In the genomic region with DNA sequence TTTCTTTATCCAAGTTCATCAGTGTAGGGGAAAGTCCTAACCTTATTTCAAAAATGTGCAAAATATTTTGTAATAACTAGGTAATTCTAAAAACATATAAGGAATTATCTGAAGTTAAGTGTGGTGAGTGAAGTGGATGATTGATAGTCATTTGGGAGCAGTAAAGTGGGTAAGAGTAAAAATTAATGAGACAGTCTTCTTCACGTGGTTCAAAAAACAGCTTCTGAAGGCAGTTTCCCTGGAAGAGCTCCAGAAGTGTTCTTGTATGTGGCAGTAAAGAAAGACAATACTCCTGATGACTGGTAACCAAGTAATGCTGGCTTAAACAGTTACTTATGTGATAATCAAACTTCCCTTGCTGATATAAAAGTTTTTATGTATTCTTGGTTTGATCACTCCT, we compare ENCODE assay signal across 1 cellular context.
TF ChIP-seq lines count a peak whose summit lies in the region.

No MANE protein-coding gene starts in this region.

TF ChIP-seq in HEK293, 187 proteins besides CTCF, POLR2A, EP300 and RAD21 (continued from another document and continues in another):
- TF ChIP-seq ZFHX2 (tag by site-specific recombination; conservative IDR thresholded peaks at IDR 0.05) (no peak), SP2 (tag by site-specific recombination; IDR thresholded peaks at IDR 0.05) (no peak), ZFP69B (tag by site-specific recombination; IDR thresholded peaks at IDR 0.05) (no peak), ZNF394 (tag by site-specific recombination; IDR thresholded peaks at IDR 0.05; ENCODE audit: borderline replicate concordance) (no peak), WT1 (tag by site-specific recombination; IDR thresholded peaks at IDR 0.05) (peak; percentile 94), ZBTB8A (tag by site-specific recombination; IDR thresholded peaks at IDR 0.05) (no peak), ZNF670 (tag by site-specific recombination; IDR thresholded peaks at IDR 0.05; ENCODE audit: low read depth) (no peak), ZBTB20 (tag by site-specific recombination; IDR thresholded peaks at IDR 0.05) (no peak), SCRT1 (tag by site-specific recombination; IDR thresholded peaks at IDR 0.05; ENCODE audit: borderline replicate concordance) (0 out of 2 replicates have a peak, but pooled peaks have one; percentile 20), ZNF2 (tag by site-specific recombination; IDR thresholded peaks at IDR 0.05) (no peak), ZNF416 (tag by site-specific recombination; IDR thresholded peaks at IDR 0.05) (no peak), ZNF354C (tag by site-specific recombination; IDR thresholded peaks at IDR 0.05; ENCODE audit: borderline replicate concordance, low read depth) (no peak), SP7 (tag by site-specific recombination; IDR thresholded peaks at IDR 0.05) (peak; percentile 62), ZNF391 (tag by site-specific recombination; IDR thresholded peaks at IDR 0.05; ENCODE audit: borderline replicate concordance, low read depth) (no peak), ZNF214 (tag by site-specific recombination; IDR thresholded peaks at IDR 0.05; ENCODE audit: borderline replicate concordance) (no peak), GLIS2 (tag by site-specific recombination; IDR thresholded peaks at IDR 0.05) (no peak), ZNF837 (tag by site-specific recombination; IDR thresholded peaks at IDR 0.05) (no peak), ZEB2 (tag by site-specific recombination; IDR thresholded peaks at IDR 0.05) (peak; percentile 12; the same call in 1 of the 2 replicates), ZNF548 (tag by site-specific recombination; IDR thresholded peaks at IDR 0.05) (no peak), ZSCAN30 (tag by site-specific recombination; IDR thresholded peaks at IDR 0.05) (no peak), ZNF521 (tag by site-specific recombination; IDR thresholded peaks at IDR 0.05) (no peak), ZNF660 (tag by site-specific recombination; IDR thresholded peaks at IDR 0.05) (no peak), ZNF560 (tag by site-specific recombination; IDR thresholded peaks at IDR 0.05; ENCODE audit: borderline replicate concordance) (no peak), ZNF335 (tag by site-specific recombination; conservative IDR thresholded peaks at IDR 0.05) (no peak), ZNF549 (tag by site-specific recombination; IDR thresholded peaks at IDR 0.05) (no peak), ZNF776 (tag by site-specific recombination; IDR thresholded peaks at IDR 0.05; ENCODE audit: borderline replicate concordance) (no peak), KLF10 (tag by site-specific recombination; IDR thresholded peaks at IDR 0.05) (no peak; the same call in 1 of the 2 replicates), HOXD13 (CRISPR knock-in tag; IDR thresholded peaks at IDR 0.05; ENCODE audit: borderline replicate concordance) (no peak), ZNF239 (tag by site-specific recombination; IDR thresholded peaks at IDR 0.05) (no peak), ZNF433 (tag by site-specific recombination; IDR thresholded peaks at IDR 0.05; ENCODE audit: low read depth) (no peak), ZNF133 (tag by site-specific recombination; IDR thresholded peaks at IDR 0.05) (no peak), HOXC10 (CRISPR knock-in tag; IDR thresholded peaks at IDR 0.05) (no peak), KLF9 (tag by site-specific recombination; IDR thresholded peaks at IDR 0.05; ENCODE audit: low read depth) (no peak), ZNF221 (tag by site-specific recombination; IDR thresholded peaks at IDR 0.05; ENCODE audit: borderline replicate concordance) (no peak), BCL11B (tag by site-specific recombination; IDR thresholded peaks at IDR 0.05; ENCODE audit: low read depth) (no peak), ZNF16 (tag by site-specific recombination; IDR thresholded peaks at IDR 0.05; ENCODE audit: low read depth) (no peak), ZNF830 (tag by site-specific recombination; IDR thresholded peaks at IDR 0.05; ENCODE audit: low read depth) (no peak), ZNF24 (tag by site-specific recombination; IDR thresholded peaks at IDR 0.05) (peak; percentile 23; the same call in 1 of the 2 replicates), ZBTB7A (tag by site-specific recombination; IDR thresholded peaks at IDR 0.05; ENCODE audit: low read depth) (no peak)
- TF ChIP-seq, protein P1, sequence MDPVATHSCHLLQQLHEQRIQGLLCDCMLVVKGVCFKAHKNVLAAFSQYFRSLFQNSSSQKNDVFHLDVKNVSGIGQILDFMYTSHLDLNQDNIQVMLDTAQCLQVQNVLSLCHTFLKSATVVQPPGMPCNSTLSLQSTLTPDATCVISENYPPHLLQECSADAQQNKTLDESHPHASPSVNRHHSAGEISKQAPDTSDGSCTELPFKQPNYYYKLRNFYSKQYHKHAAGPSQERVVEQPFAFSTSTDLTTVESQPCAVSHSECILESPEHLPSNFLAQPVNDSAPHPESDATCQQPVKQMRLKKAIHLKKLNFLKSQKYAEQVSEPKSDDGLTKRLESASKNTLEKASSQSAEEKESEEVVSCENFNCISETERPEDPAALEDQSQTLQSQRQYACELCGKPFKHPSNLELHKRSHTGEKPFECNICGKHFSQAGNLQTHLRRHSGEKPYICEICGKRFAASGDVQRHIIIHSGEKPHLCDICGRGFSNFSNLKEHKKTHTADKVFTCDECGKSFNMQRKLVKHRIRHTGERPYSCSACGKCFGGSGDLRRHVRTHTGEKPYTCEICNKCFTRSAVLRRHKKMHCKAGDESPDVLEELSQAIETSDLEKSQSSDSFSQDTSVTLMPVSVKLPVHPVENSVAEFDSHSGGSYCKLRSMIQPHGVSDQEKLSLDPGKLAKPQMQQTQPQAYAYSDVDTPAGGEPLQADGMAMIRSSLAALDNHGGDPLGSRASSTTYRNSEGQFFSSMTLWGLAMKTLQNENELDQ (tag by site-specific recombination; IDR thresholded peaks at IDR 0.05; ENCODE audit: low read depth): no peak
- TF ChIP-seq, protein P2, sequence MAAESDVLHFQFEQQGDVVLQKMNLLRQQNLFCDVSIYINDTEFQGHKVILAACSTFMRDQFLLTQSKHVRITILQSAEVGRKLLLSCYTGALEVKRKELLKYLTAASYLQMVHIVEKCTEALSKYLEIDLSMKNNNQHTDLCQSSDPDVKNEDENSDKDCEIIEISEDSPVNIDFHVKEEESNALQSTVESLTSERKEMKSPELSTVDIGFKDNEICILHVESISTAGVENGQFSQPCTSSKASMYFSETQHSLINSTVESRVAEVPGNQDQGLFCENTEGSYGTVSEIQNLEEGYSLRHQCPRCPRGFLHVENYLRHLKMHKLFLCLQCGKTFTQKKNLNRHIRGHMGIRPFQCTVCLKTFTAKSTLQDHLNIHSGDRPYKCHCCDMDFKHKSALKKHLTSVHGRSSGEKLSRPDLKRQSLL (tag by site-specific recombination; IDR thresholded peaks at IDR 0.05): no peak
- TF ChIP-seq, protein P3, sequence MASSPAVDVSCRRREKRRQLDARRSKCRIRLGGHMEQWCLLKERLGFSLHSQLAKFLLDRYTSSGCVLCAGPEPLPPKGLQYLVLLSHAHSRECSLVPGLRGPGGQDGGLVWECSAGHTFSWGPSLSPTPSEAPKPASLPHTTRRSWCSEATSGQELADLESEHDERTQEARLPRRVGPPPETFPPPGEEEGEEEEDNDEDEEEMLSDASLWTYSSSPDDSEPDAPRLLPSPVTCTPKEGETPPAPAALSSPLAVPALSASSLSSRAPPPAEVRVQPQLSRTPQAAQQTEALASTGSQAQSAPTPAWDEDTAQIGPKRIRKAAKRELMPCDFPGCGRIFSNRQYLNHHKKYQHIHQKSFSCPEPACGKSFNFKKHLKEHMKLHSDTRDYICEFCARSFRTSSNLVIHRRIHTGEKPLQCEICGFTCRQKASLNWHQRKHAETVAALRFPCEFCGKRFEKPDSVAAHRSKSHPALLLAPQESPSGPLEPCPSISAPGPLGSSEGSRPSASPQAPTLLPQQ (tag by site-specific recombination; IDR thresholded peaks at IDR 0.05): no peak
- TF ChIP-seq, protein P4, sequence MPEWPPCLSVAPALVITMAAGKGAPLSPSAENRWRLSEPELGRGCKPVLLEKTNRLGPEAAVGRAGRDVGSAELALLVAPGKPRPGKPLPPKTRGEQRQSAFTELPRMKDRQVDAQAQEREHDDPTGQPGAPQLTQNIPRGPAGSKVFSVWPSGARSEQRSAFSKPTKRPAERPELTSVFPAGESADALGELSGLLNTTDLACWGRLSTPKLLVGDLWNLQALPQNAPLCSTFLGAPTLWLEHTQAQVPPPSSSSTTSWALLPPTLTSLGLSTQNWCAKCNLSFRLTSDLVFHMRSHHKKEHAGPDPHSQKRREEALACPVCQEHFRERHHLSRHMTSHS (tag by site-specific recombination; IDR thresholded peaks at IDR 0.05): no peak
- TF ChIP-seq, protein P5, sequence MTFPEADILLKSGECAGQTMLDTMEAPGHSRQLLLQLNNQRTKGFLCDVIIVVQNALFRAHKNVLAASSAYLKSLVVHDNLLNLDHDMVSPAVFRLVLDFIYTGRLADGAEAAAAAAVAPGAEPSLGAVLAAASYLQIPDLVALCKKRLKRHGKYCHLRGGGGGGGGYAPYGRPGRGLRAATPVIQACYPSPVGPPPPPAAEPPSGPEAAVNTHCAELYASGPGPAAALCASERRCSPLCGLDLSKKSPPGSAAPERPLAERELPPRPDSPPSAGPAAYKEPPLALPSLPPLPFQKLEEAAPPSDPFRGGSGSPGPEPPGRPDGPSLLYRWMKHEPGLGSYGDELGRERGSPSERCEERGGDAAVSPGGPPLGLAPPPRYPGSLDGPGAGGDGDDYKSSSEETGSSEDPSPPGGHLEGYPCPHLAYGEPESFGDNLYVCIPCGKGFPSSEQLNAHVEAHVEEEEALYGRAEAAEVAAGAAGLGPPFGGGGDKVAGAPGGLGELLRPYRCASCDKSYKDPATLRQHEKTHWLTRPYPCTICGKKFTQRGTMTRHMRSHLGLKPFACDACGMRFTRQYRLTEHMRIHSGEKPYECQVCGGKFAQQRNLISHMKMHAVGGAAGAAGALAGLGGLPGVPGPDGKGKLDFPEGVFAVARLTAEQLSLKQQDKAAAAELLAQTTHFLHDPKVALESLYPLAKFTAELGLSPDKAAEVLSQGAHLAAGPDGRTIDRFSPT (tag by site-specific recombination; IDR thresholded peaks at IDR 0.05): no peak
- TF ChIP-seq, protein P6, sequence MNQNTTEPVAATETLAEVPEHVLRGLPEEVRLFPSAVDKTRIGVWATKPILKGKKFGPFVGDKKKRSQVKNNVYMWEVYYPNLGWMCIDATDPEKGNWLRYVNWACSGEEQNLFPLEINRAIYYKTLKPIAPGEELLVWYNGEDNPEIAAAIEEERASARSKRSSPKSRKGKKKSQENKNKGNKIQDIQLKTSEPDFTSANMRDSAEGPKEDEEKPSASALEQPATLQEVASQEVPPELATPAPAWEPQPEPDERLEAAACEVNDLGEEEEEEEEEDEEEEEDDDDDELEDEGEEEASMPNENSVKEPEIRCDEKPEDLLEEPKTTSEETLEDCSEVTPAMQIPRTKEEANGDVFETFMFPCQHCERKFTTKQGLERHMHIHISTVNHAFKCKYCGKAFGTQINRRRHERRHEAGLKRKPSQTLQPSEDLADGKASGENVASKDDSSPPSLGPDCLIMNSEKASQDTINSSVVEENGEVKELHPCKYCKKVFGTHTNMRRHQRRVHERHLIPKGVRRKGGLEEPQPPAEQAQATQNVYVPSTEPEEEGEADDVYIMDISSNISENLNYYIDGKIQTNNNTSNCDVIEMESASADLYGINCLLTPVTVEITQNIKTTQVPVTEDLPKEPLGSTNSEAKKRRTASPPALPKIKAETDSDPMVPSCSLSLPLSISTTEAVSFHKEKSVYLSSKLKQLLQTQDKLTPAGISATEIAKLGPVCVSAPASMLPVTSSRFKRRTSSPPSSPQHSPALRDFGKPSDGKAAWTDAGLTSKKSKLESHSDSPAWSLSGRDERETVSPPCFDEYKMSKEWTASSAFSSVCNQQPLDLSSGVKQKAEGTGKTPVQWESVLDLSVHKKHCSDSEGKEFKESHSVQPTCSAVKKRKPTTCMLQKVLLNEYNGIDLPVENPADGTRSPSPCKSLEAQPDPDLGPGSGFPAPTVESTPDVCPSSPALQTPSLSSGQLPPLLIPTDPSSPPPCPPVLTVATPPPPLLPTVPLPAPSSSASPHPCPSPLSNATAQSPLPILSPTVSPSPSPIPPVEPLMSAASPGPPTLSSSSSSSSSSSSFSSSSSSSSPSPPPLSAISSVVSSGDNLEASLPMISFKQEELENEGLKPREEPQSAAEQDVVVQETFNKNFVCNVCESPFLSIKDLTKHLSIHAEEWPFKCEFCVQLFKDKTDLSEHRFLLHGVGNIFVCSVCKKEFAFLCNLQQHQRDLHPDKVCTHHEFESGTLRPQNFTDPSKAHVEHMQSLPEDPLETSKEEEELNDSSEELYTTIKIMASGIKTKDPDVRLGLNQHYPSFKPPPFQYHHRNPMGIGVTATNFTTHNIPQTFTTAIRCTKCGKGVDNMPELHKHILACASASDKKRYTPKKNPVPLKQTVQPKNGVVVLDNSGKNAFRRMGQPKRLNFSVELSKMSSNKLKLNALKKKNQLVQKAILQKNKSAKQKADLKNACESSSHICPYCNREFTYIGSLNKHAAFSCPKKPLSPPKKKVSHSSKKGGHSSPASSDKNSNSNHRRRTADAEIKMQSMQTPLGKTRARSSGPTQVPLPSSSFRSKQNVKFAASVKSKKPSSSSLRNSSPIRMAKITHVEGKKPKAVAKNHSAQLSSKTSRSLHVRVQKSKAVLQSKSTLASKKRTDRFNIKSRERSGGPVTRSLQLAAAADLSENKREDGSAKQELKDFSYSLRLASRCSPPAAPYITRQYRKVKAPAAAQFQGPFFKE (tag by site-specific recombination; IDR thresholded peaks at IDR 0.05; ENCODE audit: borderline replicate concordance): no peak
- TF ChIP-seq, protein P7, sequence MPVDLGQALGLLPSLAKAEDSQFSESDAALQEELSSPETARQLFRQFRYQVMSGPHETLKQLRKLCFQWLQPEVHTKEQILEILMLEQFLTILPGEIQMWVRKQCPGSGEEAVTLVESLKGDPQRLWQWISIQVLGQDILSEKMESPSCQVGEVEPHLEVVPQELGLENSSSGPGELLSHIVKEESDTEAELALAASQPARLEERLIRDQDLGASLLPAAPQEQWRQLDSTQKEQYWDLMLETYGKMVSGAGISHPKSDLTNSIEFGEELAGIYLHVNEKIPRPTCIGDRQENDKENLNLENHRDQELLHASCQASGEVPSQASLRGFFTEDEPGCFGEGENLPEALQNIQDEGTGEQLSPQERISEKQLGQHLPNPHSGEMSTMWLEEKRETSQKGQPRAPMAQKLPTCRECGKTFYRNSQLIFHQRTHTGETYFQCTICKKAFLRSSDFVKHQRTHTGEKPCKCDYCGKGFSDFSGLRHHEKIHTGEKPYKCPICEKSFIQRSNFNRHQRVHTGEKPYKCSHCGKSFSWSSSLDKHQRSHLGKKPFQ (tag by site-specific recombination; IDR thresholded peaks at IDR 0.05): 0 out of 2 replicates have a peak, but pooled peaks have one; percentile 18
- TF ChIP-seq, protein P8, sequence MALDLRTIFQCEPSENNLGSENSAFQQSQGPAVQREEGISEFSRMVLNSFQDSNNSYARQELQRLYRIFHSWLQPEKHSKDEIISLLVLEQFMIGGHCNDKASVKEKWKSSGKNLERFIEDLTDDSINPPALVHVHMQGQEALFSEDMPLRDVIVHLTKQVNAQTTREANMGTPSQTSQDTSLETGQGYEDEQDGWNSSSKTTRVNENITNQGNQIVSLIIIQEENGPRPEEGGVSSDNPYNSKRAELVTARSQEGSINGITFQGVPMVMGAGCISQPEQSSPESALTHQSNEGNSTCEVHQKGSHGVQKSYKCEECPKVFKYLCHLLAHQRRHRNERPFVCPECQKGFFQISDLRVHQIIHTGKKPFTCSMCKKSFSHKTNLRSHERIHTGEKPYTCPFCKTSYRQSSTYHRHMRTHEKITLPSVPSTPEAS (tag by site-specific recombination; IDR thresholded peaks at IDR 0.05): peak; percentile 23; the same call in 1 of the 2 replicates
